Comparison of ENCODE assay signal across 9 cellular contexts in the genomic region with DNA sequence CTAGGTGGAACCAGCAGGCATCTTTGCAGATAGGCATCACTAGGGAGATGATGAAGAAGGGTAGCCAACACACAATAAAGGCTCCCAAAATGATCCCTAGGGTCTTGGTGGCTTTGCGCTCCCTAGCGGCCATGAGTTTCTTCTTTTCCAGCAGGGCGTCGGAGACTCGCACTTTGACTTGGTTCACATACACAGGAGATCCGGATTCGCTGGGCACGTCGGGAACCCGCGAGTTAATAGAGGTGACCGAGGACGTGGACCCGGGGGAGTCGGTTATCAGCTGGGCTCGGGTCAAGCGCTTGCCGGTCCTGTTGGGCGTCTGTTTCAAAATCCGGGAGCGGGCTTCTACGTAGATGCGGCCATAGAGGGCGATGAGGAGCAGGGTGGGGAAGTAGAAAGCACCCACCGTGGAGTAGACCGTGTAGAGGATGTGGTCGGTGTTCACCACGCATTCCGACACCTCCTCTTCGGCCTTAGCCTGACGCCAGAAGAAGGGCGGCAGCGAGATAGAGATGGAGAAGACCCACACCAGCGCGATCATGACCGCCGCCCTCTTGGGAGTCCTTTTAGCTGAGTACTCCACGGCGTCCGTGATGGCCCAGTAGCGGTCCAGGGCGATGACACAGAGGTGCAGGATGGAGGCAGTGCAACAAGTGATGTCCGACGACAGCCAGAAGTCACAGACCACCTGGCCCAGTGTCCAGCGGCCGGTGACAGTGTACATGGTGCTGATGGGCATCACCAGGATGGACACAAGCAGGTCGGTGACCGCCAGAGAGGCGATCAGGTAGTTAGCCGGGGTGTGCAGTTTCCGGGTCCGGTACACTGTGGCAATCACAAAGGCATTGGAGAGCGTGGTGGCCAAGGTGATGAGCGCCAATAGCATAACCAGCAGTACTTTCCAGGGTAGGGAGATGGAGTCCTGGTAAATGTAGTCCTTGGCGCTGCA. TPM values are rescaled to one million over a fixed set of nuclear protein-coding genes. Genes with fewer than 3 reads are reported as not detected.
DNase-seq lines count a peak whose midpoint lies in the region; ATAC-seq and TF ChIP-seq lines count a peak whose summit lies in the region.
"Had no signal": no experiment of that assay in that cellular context is flagged by ENCODE, and none has a peak within 500 bp of the region (broad histone marks: within the 10 kb centered on the region; RNA-seq: fewer than 3 reads in every experiment).

No MANE protein-coding gene starts in this region.

- H3K27me3 ChIP-seq in NT2/D1 (ENCODE audit: insufficient read depth, insufficient read length) (peaks cover 48% of the 10 kb centered on the region), stomach (peaks cover 3 to 57% (median 29%) of the 10 kb centered on the region in 3 donors)

- H3K36me3 ChIP-seq in NT2/D1 (ENCODE audit: insufficient read depth, insufficient read length, low read length) (no peaks in the 10 kb centered on the region), stomach (no peaks in the 10 kb centered on the region)

- peak overlapping the region; percentile 7 to 74 (median 67) for H3K27ac ChIP-seq in stomach

- no peak for TF ChIP-seq POLR2A in stomach (IDR thresholded peaks at IDR 0.05)

- TF ChIP-seq CTCF in choroid plexus epithelial cell (conservative IDR thresholded peaks at IDR 0.05; ENCODE audit: low read depth, low read length): peak; percentile 74
- TF ChIP-seq CTCF in stomach (IDR thresholded peaks at IDR 0.05): peak in 1 of 7 experiments; percentile 38

- peak overlapping the region; percentile 75 for H3K4me3 ChIP-seq in NT2/D1 (ENCODE audit: insufficient read length, low read depth)
- H3K4me3 ChIP-seq in choroid plexus epithelial cell (ENCODE audit: low read depth, low read length): peak overlapping the region; percentile 73
- peak overlapping the region; percentile 42 to 57 (median 48) for H3K4me3 ChIP-seq in stomach

- 3 to 18% (median 5%) methylated on average over 37 to 55 of the region's 55 CpGs for WGBS in stomach, 5 donors

- TF ChIP-seq EP300 in stomach (IDR thresholded peaks at IDR 0.05): no peak

- H3K9me3 ChIP-seq in NT2/D1 (ENCODE audit: insufficient read depth, low read length) (no peaks in the 10 kb centered on the region), stomach (no peaks in the 10 kb centered on the region)

- no peak for ATAC-seq in HG03432 (IDR thresholded peaks at IDR 0.05; ENCODE audit: unreplicated experiment)

- DNase-seq in NT2/D1 (ENCODE audit: low read depth, low spot score) (no peak), choroid plexus epithelial cell (ENCODE audit: low read depth) (peak; percentile 72), kidney tubule cell (ENCODE audit: low spot score) (peak; percentile 1), stomach (peak; percentile 28), NCI-H2107 treated with DMSO at 0.1 percent for 48 hours (lab: John Stamatoyannopoulos, UW; ENCODE audit: unreplicated experiment) (no peak), T1000 (lab: John Stamatoyannopoulos, UW) (no peak)
- no peak for DNase-seq in activated CD8-positive, alpha-beta memory T cell treated with anti-CD3 and anti-CD28 coated beads, Interleukin-2, amount 50 U/mL, for 4 hours

- no peaks in the 10 kb centered on the region for H3K4me1 ChIP-seq in NT2/D1 (ENCODE audit: insufficient read depth, insufficient read length)
- H3K4me1 ChIP-seq in stomach: peaks cover 4 to 46% (median 38%) of the 10 kb centered on the region in 4 donors

- intact Hi-C loops in stomach (cut with DNase I; ENCODE audit: low total_unique reads): no loop called here

- peak overlapping the region; percentile 74 for H3K9ac ChIP-seq in NT2/D1 (ENCODE audit: insufficient read length, low read depth)

RNA-seq across cellular contexts. Expression of a gene that starts 0.7 kb away (rescaled TPM):
- total RNA-seq in stomach: 1 to 10 TPM in 3 of 5 donors, not detected in 2; 2.3 to 3.5 (median 3.3) TPM
- polyA plus RNA-seq in stomach: under 1 TPM in 2 of 3 donors, not detected in 1; 0.10 to 0.31 TPM
- total RNA-seq: activated CD8-positive, alpha-beta memory T cell treated with anti-CD3 and anti-CD28 coated beads for 36 hours had no signal

Comparison
In these comparisons a context has a peak if more than half of its experiments do, and no peak if none do; other contexts are left out.
1. DNase-seq: peak in choroid plexus epithelial cell (single experiment), kidney tubule cell (single experiment) and stomach (single experiment); none in NT2/D1 (single experiment), NCI-H2107 treated with DMSO at 0.1 percent for 48 hours (single experiment), T1000 (single experiment) and activated CD8-positive, alpha-beta memory T cell treated with anti-CD3 and anti-CD28 coated beads, Interleukin-2, amount 50 U/mL, for 4 hours (single experiment).
2. Peak in every context shown above with its lines, with median percentiles within 50 percentile points of each other: H3K4me3 ChIP-seq.